Comparison of ENCODE assay signal across 33 cellular contexts in the genomic region with DNA sequence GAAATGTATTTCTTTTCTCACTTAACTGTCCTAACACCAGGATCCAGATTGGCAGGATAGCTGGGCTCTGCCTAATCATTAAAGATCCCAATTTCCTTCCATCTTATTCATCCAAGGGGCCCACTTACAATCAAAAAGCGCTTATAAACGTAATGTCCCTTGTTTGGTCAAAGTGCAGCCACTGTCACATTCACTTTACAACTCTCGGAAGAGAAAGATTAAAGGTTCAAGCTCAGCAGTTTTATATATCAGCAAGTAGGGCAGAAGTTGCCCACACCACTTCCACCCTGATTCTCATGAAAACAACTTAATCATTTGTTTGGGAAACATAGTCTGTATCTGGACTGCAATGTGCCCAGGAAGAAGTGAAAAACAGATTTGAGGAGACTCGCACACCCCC.
"Had no signal": no experiment of that assay in that cellular context is flagged by ENCODE, and none has a peak within 500 bp of the region (broad histone marks: within the 10 kb centered on the region; RNA-seq: fewer than 3 reads in every experiment).

No MANE protein-coding gene starts in this region.

- H3K36me3 Mint-ChIP-seq: naive B cell; natural killer cell treated with Interleukin-12 subunit alpha and Interleukin-12 subunit beta and Interleukin-15 and Interleukin-18, amount 100 ng/mL, for 72 hours; stimulated activated memory B cell treated with anti-CD40 and anti-IgM and Interleukin-4, amounts not matched to agents 10 μg/mL and 1 μg/mL and 100 μg/mL, for 72 hours had no signal

- H3K36me3 ChIP-seq: heart left ventricle, left lung, lower lobe of right lung, pancreas, prostate gland, thyroid gland, transverse colon, upper lobe of left lung had no signal

- ATAC-seq: heart left ventricle; left cardiac atrium; left lung; lower lobe of right lung; natural killer cell treated with Interleukin-12 subunit alpha and Interleukin-12 subunit beta and Interleukin-15 and Interleukin-18, amount 100 ng/mL, for 72 hours; pancreas; sciatic nerve; stimulated activated memory B cell treated with anti-CD40 and anti-IgM and Interleukin-4, amounts not matched to agents 10 μg/mL and 1 μg/mL and 100 μg/mL, for 72 hours; stimulated activated naive CD8-positive, alpha-beta T cell treated with anti-CD3 and anti-CD28 coated beads, Interleukin-15, amount 100 ng/mL, for 72 hours had no signal

- H3K27me3 Mint-ChIP-seq: naive B cell; natural killer cell treated with Interleukin-12 subunit alpha and Interleukin-12 subunit beta and Interleukin-15 and Interleukin-18, amount 100 ng/mL, for 72 hours; stimulated activated memory B cell treated with anti-CD40 and anti-IgM and Interleukin-4, amounts not matched to agents 10 μg/mL and 1 μg/mL and 100 μg/mL, for 72 hours; stimulated activated naive CD8-positive, alpha-beta T cell treated with anti-CD3 and anti-CD28 coated beads, Interleukin-15, amount 100 ng/mL, for 72 hours had no signal

- H3K4me1 ChIP-seq: heart left ventricle, left lung, lower lobe of right lung, pancreas, prostate gland, testis, thyroid gland, upper lobe of left lung had no signal

- H3K9me3 Mint-ChIP-seq: neural crest cell; stimulated activated naive CD8-positive, alpha-beta T cell treated with anti-CD3 and anti-CD28 coated beads, Interleukin-15, amount 100 ng/mL, for 72 hours had no signal

- H3K4me3 Mint-ChIP-seq: naive B cell; natural killer cell treated with Interleukin-12 subunit alpha and Interleukin-12 subunit beta and Interleukin-15 and Interleukin-18, amount 100 ng/mL, for 72 hours; neural crest cell; stimulated activated memory B cell treated with anti-CD40 and anti-IgM and Interleukin-4, amounts not matched to agents 10 μg/mL and 1 μg/mL and 100 μg/mL, for 72 hours; stimulated activated naive CD8-positive, alpha-beta T cell treated with anti-CD3 and anti-CD28 coated beads, Interleukin-15, amount 100 ng/mL, for 72 hours had no signal

- DNase-seq: heart left ventricle; hippocampal formation; kidney glomerular epithelial cell; left cardiac atrium; left lung; lower lobe of right lung; mammary epithelial cell; mesenchymal stem cell; naive B cell; nucleus accumbens; pancreas; posterior cingulate gyrus; retina; right cardiac atrium; stimulated activated CD4-positive, alpha-beta T cell treated with anti-CD3 and anti-CD28 coated beads, Interleukin-1b, Interleukin-23, amount 100 ng/mL, for 48 hours; stimulated activated CD4-positive, alpha-beta T cell treated with anti-CD3 and anti-CD28 coated beads, Interleukin-2, amount 100 ng/mL, for 48 hours; stimulated activated CD4-positive, alpha-beta T cell treated with anti-CD3 and anti-CD28 coated beads, Interleukin-4, amount 100 ng/mL, for 4 hours; stimulated activated CD8-positive, alpha-beta memory T cell treated with anti-CD3 and anti-CD28 coated beads, Interleukin-4, amount 100 ng/mL, for 48 hours; stimulated activated naive CD4-positive, alpha-beta T cell treated with Interleukin-2 at 50 U/mL for 16 hours; stimulated activated naive CD8-positive, alpha-beta T cell treated with anti-CD3 and anti-CD28 coated beads, Interleukin-15, amount 100 ng/mL, for 72 hours; substantia nigra; testis; thyroid gland; transverse colon; upper lobe of left lung had no signal

- H3K9me3 ChIP-seq: heart left ventricle, left lung, lower lobe of right lung, pancreas, prostate gland, testis, thyroid gland, transverse colon, upper lobe of left lung had no signal

- H3K4me1 Mint-ChIP-seq: naive B cell; neural crest cell; stimulated activated memory B cell treated with anti-CD40 and anti-IgM and Interleukin-4, amounts not matched to agents 10 μg/mL and 1 μg/mL and 100 μg/mL, for 72 hours; stimulated activated naive CD8-positive, alpha-beta T cell treated with anti-CD3 and anti-CD28 coated beads, Interleukin-15, amount 100 ng/mL, for 72 hours had no signal

- H3K27ac ChIP-seq: heart left ventricle, left lung, lower lobe of right lung, pancreas, prostate gland, skin epidermis, testis, thyroid gland, transverse colon, upper lobe of left lung had no signal

- FAIRE-seq: keratinocyte, pancreas, urothelium cell line had no signal

- H3K27me3 ChIP-seq: heart left ventricle, left lung, pancreas, testis, thyroid gland, transverse colon, upper lobe of left lung had no signal

- H3K4me3 ChIP-seq: heart left ventricle, left lung, lower lobe of right lung, pancreas, prostate gland, skin epidermis, testis, thyroid gland, transverse colon, upper lobe of left lung had no signal

- H3K27ac Mint-ChIP-seq: naive B cell; natural killer cell treated with Interleukin-12 subunit alpha and Interleukin-12 subunit beta and Interleukin-15 and Interleukin-18, amount 100 ng/mL, for 72 hours; stimulated activated memory B cell treated with anti-CD40 and anti-IgM and Interleukin-4, amounts not matched to agents 10 μg/mL and 1 μg/mL and 100 μg/mL, for 72 hours; stimulated activated naive CD8-positive, alpha-beta T cell treated with anti-CD3 and anti-CD28 coated beads, Interleukin-15, amount 100 ng/mL, for 72 hours had no signal
